In genomic region chr13:39536906-39537305, GRCh38 we compare ENCODE assay signal across 29 cellular contexts.
DNase-seq lines count a peak whose midpoint lies in the region; ATAC-seq and TF ChIP-seq lines count a peak whose summit lies in the region.
"Had no signal": no experiment of that assay in that cellular context is flagged by ENCODE, and none has a peak within 500 bp of the region (broad histone marks: within the 10 kb centered on the region; RNA-seq: fewer than 3 reads in every experiment).

No MANE protein-coding gene starts in this region.

- no peak for ATAC-seq in IMR-90 (ENCODE audit: low read depth)
- ATAC-seq: activated CD4-positive, CD25-positive, alpha-beta regulatory T cell treated with anti-CD3 and anti-CD28 coated beads, Interleukin-2, amount 50 U/mL, for 24 hours; CD8-positive, alpha-beta T cell; GM12878; left lung; PC-3 had no signal

- no peak overlapping the region for H2AK9ac ChIP-seq in IMR-90 (replicated peaks; ENCODE audit: low read depth, low read length, poor library complexity)

- BruUV-seq in A673 (replicated peaks; lab: Mats Ljungman, UMichigan) (no TSS peak), IMR-90 (replicated peaks; lab: Mats Ljungman, UMichigan) (no TSS peak)

- H4K5ac ChIP-seq in IMR-90 (ENCODE audit: low read depth, low read length): no peak overlapping the region

- H3K27me3 ChIP-seq in A673 (replicated peaks; ENCODE audit: insufficient read depth, low read depth, low read length, poor library complexity): no peaks in the 10 kb centered on the region
- H3K27me3 ChIP-seq in IMR-90 (ENCODE audit: control insufficient read depth, insufficient read depth, low read length): no peaks in the 10 kb centered on the region
- no peaks in the 10 kb centered on the region for H3K27me3 ChIP-seq in endodermal cell (ENCODE audit: control insufficient read depth, insufficient read depth, low read length, poor library complexity, severe bottlenecking)
- H3K27me3 ChIP-seq: left lung, sigmoid colon, tibial artery had no signal

- H3K4me1 ChIP-seq in A673 (ENCODE audit: insufficient read depth, low read length, poor library complexity, severe bottlenecking) (peaks cover 37% of the 10 kb centered on the region), IMR-90 (ENCODE audit: control insufficient read depth, insufficient read depth, low read length) (peaks cover 7% of the 10 kb centered on the region), endodermal cell (ENCODE audit: control insufficient read depth, insufficient read depth, low read length) (no peaks in the 10 kb centered on the region)

- H2BK20ac ChIP-seq in IMR-90 (ENCODE audit: low read depth, low read length): no peak overlapping the region

- H3K14ac ChIP-seq in IMR-90 (replicated peaks; ENCODE audit: low read depth, low read length): no peak overlapping the region

- H3K4me3 Mint-ChIP-seq in endodermal cell: no peak overlapping the region
- no peak overlapping the region for H3K4me3 Mint-ChIP-seq in mesothelial cell of epicardium
- H3K4me3 Mint-ChIP-seq: B cell; CD8-positive, alpha-beta T cell had no signal

- H2AK5ac ChIP-seq in IMR-90 (ENCODE audit: low read depth, low read length): no peak overlapping the region; the same call in 1 of the 2 replicates

- H3K9me3 ChIP-seq in A673 (ENCODE audit: low read depth, low read length, poor library complexity, severe bottlenecking) (no peaks in the 10 kb centered on the region), IMR-90 (ENCODE audit: control insufficient read depth, insufficient read depth, low read length) (no peaks in the 10 kb centered on the region), endodermal cell (ENCODE audit: control insufficient read depth, low read length) (no peaks in the 10 kb centered on the region)
- H3K9me3 ChIP-seq: left lung, sigmoid colon, tibial artery had no signal

- H3K4me3 ChIP-seq in A673 (ENCODE audit: low read depth, low read length, poor library complexity, severe bottlenecking) (no peak overlapping the region), IMR-90 (ENCODE audit: insufficient read depth, low read depth, low read length) (no peak overlapping the region), endodermal cell (ENCODE audit: low read length) (no peak overlapping the region), coronary artery (no peak overlapping the region)
- H3K4me3 ChIP-seq: GM12878, left lung, sigmoid colon, tibial artery had no signal

- H3K4me2 ChIP-seq in IMR-90 (ENCODE audit: low read depth, low read length): no peak overlapping the region
- H3K4me2 ChIP-seq: KMS-11 had no signal

- TF ChIP-seq POLR2A in IMR-90 (IDR thresholded peaks at IDR 0.05; ENCODE audit: low read depth, low read length): no peak

- H3K9ac ChIP-seq in IMR-90 (ENCODE audit: low read depth, low read length): no peak overlapping the region
- H3K9ac ChIP-seq in endodermal cell (ENCODE audit: extremely low read depth, low read length, poor library complexity, severe bottlenecking): no peak overlapping the region
- H3K9ac ChIP-seq: KMS-11 had no signal

- H3K36me3 Mint-ChIP-seq in endodermal cell (ENCODE audit: low read depth): no peaks in the 10 kb centered on the region
- H3K36me3 Mint-ChIP-seq in mesothelial cell of epicardium: peaks cover 1% of the 10 kb centered on the region
- H3K36me3 Mint-ChIP-seq: CD8-positive, alpha-beta T cell had no signal

- H3K36me3 ChIP-seq in A673 (ENCODE audit: insufficient read depth, low read length, poor library complexity, severe bottlenecking): no peaks in the 10 kb centered on the region
- no peaks in the 10 kb centered on the region for H3K36me3 ChIP-seq in IMR-90 (ENCODE audit: control insufficient read depth, insufficient read depth, low read length)
- no peaks in the 10 kb centered on the region for H3K36me3 ChIP-seq in endodermal cell (ENCODE audit: control insufficient read depth, insufficient read depth, low read length)
- H3K36me3 ChIP-seq: left lung, sigmoid colon, tibial artery had no signal

- H3K27ac Mint-ChIP-seq in endodermal cell (no peak overlapping the region), mesothelial cell of epicardium (peak overlapping the region; percentile 80)
- H3K27ac Mint-ChIP-seq: B cell; CD8-positive, alpha-beta T cell had no signal

- no peak overlapping the region for H2BK5ac ChIP-seq in IMR-90 (ENCODE audit: low read depth, low read length, poor library complexity, severe bottlenecking)

- H3K27me3 Mint-ChIP-seq in endodermal cell (ENCODE audit: insufficient read depth): peaks cover 11% of the 10 kb centered on the region
- no peaks in the 10 kb centered on the region for H3K27me3 Mint-ChIP-seq in mesothelial cell of epicardium (ENCODE audit: low read depth)
- H3K27me3 Mint-ChIP-seq: B cell had no signal

- H3K23ac ChIP-seq in IMR-90 (ENCODE audit: low read depth, low read length): no peak overlapping the region

- no peaks in the 10 kb centered on the region for H3K9me3 Mint-ChIP-seq in endodermal cell
- no peaks in the 10 kb centered on the region for H3K9me3 Mint-ChIP-seq in mesothelial cell of epicardium
- H3K9me3 Mint-ChIP-seq: CD8-positive, alpha-beta T cell had no signal

- POLR2A ChIA-PET in A673 (lab: Charles Lee; ENCODE audit: low non-redundant PET): interaction anchor here (0.6 kb wide), 1 partner anchor 152 kb away, joined by 3 read pairs; no protein-coding TSS in a partner anchor
- POLR2A ChIA-PET in IMR-90 (lab: Charles Lee; ENCODE audit: unreplicated experiment): no interaction called here

- H3K27ac ChIP-seq in A673 (ENCODE audit: low read depth, low read length, poor library complexity, severe bottlenecking) (no peak overlapping the region), IMR-90 (ENCODE audit: insufficient read depth, low read length) (no peak overlapping the region), endodermal cell (ENCODE audit: low read depth, low read length) (peak overlapping the region; percentile 26), coronary artery (no peak overlapping the region)
- H3K27ac ChIP-seq: HL-60, KMS-11, left lung, sigmoid colon, tibial artery had no signal

- TF ChIP-seq CTCF in A673 (conservative IDR thresholded peaks at IDR 0.05; ENCODE audit: low read depth, low read length): no peak
- TF ChIP-seq CTCF in IMR-90 (conservative IDR thresholded peaks at IDR 0.05; ENCODE audit: low read depth, low read length): no peak
- no peak for TF ChIP-seq CTCF in endodermal cell (conservative IDR thresholded peaks at IDR 0.05)
- no peak for TF ChIP-seq CTCF in mesothelial cell of epicardium (IDR thresholded peaks at IDR 0.05; ENCODE audit: unreplicated experiment)
- no peak for TF ChIP-seq CTCF in coronary artery (IDR thresholded peaks at IDR 0.05)

- intact Hi-C loops in A673 (cut with micrococcal nuclease; ENCODE audit: unreplicated experiment): no loop called here
- intact Hi-C loops in IMR-90 (cut with micrococcal nuclease): no loop called here

- H3K18ac ChIP-seq in IMR-90 (ENCODE audit: low read depth, low read length): no peak overlapping the region; the same call in 1 of the 2 replicates

- H2BK120ac ChIP-seq in IMR-90 (ENCODE audit: low read depth, low read length): peak overlapping the region; percentile 8; the same call in 1 of the 2 replicates

- CTCF ChIA-PET in A673 (lab: Charles Lee): no interaction called here
- CTCF ChIA-PET in IMR-90 (lab: Yijun Ruan, JAX): no interaction called here

- H3K9me1 ChIP-seq in IMR-90 (ENCODE audit: insufficient read depth, low read length): peaks cover 9% of the 10 kb centered on the region

- WGBS in IMR-90 (ENCODE audit: extremely low coverage in 2 of 2, insufficient read length in 1 of 2), 2 experiments: no CpG with 5 or more reads among the region's 7 CpGs
- 91 to 97% methylated on average over 6 to 7 of the region's 7 CpGs for whole genome bisulfite sequencing in endodermal cell (ENCODE audit: insufficient coverage in 1 of 2, insufficient read length in 1 of 2), 2 experiments

- DNase-seq in A673 (ENCODE audit: low spot score): peak; percentile 60
- DNase-seq in IMR-90: no peak
- DNase-seq in endodermal cell: no peak
- no peak for DNase-seq in mesothelial cell of epicardium (ENCODE audit: low spot score in 2 of 2, unreplicated experiment in 2 of 2)
- no peak for DNase-seq in SIG-M5 treated with dmso at 0.1 percent for 504 hours (lab: John Stamatoyannopoulos, UW; ENCODE audit: unreplicated experiment)
- DNase-seq in activated naive CD4-positive, alpha-beta T cell (lab: John Stamatoyannopoulos, UW): no peak
- DNase-seq in dedifferentiated amniotic fluid mesenchymal stem cell (ENCODE audit: extremely low spot score): no peak
- no peak for DNase-seq in coronary artery (ENCODE audit: low spot score)
- DNase-seq: ACHN; activated CD4-positive, alpha-beta T cell treated with anti-CD3 and anti-CD28 coated beads, Interleukin-2, amount 50 U/mL, for 48 hours; activated naive CD4-positive, alpha-beta T cell treated with Interleukin-2 at 50 U/mL for 16 hours; activated T-cell treated with anti-CD3 and anti-CD28 coated beads, Interleukin-2, amount 50 U/mL, for 48 hours; CD8-positive, alpha-beta T cell; EL; H7; left lung; NCI-H1436 treated with DMSO at 0.1 percent for 48 hours; NCI-H510A; NK-92 treated with Interleukin-12 subunit alpha and Interleukin-12 subunit beta, amount 100 ng/mL, for 24 hours; PC-3; sigmoid colon; stimulated activated CD4-positive, alpha-beta T cell treated with anti-CD3 and anti-CD28 coated beads, Interleukin-4, amount 100 ng/mL, for 24 hours; T-helper 2 cell; tibial artery had no signal

- H4K20me1 ChIP-seq in IMR-90 (ENCODE audit: insufficient read depth, low read length): no peaks in the 10 kb centered on the region; the same call in 1 of the 2 replicates

- no peak overlapping the region for H2AFZ ChIP-seq in IMR-90 (replicated peaks; ENCODE audit: low read length, poor library complexity)

- in situ Hi-C loops in IMR-90 (cut with MboI; ENCODE audit: low sequenced_read_pairs): no loop called here

- no peak overlapping the region for H4K91ac ChIP-seq in IMR-90 (ENCODE audit: insufficient read depth, low read depth, low read length)

- dilution Hi-C loops in IMR-90 (cut with HindIII; ENCODE audit: low sequenced_read_pairs, unreplicated experiment): no loop called here

- no peak overlapping the region for H3K56ac ChIP-seq in IMR-90 (ENCODE audit: extremely low read depth, insufficient read depth, low read length)

- H3K79me1 ChIP-seq in IMR-90 (ENCODE audit: low read depth in 1 of 2, low read length in 2 of 2): peaks cover 18 to 42% of the 10 kb centered on the region in 2 experiments; a peak in 2 of 4 replicates

- no peak for TF ChIP-seq RAD21 in IMR-90 (IDR thresholded peaks at IDR 0.05; ENCODE audit: low read length)

- no peak overlapping the region for H4K8ac ChIP-seq in IMR-90 (ENCODE audit: low read depth in 2 of 2, low read length in 2 of 2)

- H2BK15ac ChIP-seq in IMR-90 (ENCODE audit: low read depth, low read length): no peak overlapping the region

- H3K4me1 Mint-ChIP-seq in endodermal cell (no peaks in the 10 kb centered on the region), mesothelial cell of epicardium (peaks cover 30% of the 10 kb centered on the region)
- H3K4me1 Mint-ChIP-seq: B cell had no signal

- H3K4ac ChIP-seq in IMR-90 (ENCODE audit: low read depth, low read length): peak overlapping the region; percentile 36; the same call in 1 of the 2 replicates

TF ChIP-seq in IMR-90, 13 proteins besides CTCF, POLR2A, EP300 and RAD21 (continues in another document):
- TF ChIP-seq FOS (IDR thresholded peaks at IDR 0.05; ENCODE audit: low read depth, low read length): no peak
- no peak for TF ChIP-seq MAFK (IDR thresholded peaks at IDR 0.05; ENCODE audit: low read depth, low read length)
